Comparison of ENCODE assay signal across 24 cellular contexts in the genomic region with DNA sequence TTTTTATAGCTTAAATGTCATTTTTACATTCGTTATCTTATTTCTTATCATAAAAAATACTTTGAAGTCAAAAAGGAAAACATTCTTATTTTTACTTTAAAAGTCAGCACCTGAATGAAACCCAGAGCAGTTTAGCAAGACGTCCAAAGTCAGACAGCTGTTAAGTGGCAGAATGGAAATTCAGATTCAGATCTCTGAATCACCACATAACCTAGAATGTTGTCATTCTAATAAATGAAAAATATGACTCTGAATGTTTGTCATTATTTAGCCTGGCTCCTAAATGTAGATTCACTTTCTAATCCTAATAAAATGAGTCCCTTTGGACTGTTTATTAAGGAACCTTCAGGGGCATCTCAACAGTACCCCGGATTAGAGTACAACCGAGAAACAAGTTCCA.
"Had no signal": no experiment of that assay in that cellular context is flagged by ENCODE, and none has a peak within 500 bp of the region (broad histone marks: within the 10 kb centered on the region; RNA-seq: fewer than 3 reads in every experiment).

No MANE protein-coding gene starts in this region.

- DNase-seq: colonic mucosa; cortex of kidney; dermis blood vessel endothelial cell; dorsolateral prefrontal cortex; effector CD4-positive, alpha-beta T cell; effector CD8-positive, alpha-beta T cell; effector memory CD4-positive, alpha-beta T cell; effector memory CD8-positive, alpha-beta T cell; endodermal cell; erythroblast; esophagus squamous epithelium; foreskin keratinocyte; foreskin melanocyte; gastrocnemius medialis; glutamatergic neuron; head of caudate nucleus; heart left ventricle; heart right ventricle had no signal

- H3K4me3 Mint-ChIP-seq: dendritic cell treated with granulocyte-macrophage colony-stimulating factor and Interleukin-4, amounts not matched to agents 40 ng/mL and 50 ng/mL, for 4 days; effector memory CD8-positive, alpha-beta T cell; endodermal cell had no signal

- H3K4me1 Mint-ChIP-seq: endodermal cell had no signal

- H3K9me3 ChIP-seq: colonic mucosa, esophagus muscularis mucosa, esophagus squamous epithelium, gastrocnemius medialis, gastroesophageal sphincter, heart left ventricle, heart right ventricle had no signal

- H3K27ac Mint-ChIP-seq: dendritic cell treated with granulocyte-macrophage colony-stimulating factor and Interleukin-4, amounts not matched to agents 40 ng/mL and 50 ng/mL, for 4 days; effector memory CD8-positive, alpha-beta T cell; endodermal cell had no signal

- H3K27ac ChIP-seq: colonic mucosa, coronary artery, dorsolateral prefrontal cortex, epithelial cell of prostate, esophagus muscularis mucosa, esophagus squamous epithelium, foreskin keratinocyte, gastrocnemius medialis, gastroesophageal sphincter, heart left ventricle, heart right ventricle had no signal

- H3K27me3 ChIP-seq: colonic mucosa, dorsolateral prefrontal cortex, esophagus squamous epithelium, gastrocnemius medialis had no signal

- ATAC-seq: effector memory CD8-positive, alpha-beta T cell; esophagus mucosa; foreskin keratinocyte; gastrocnemius medialis; gastroesophageal sphincter; heart left ventricle; heart right ventricle had no signal

- H3K36me3 ChIP-seq: colonic mucosa, esophagus muscularis mucosa, esophagus squamous epithelium, gastrocnemius medialis, gastroesophageal sphincter, heart left ventricle, heart right ventricle had no signal

- H3K4me1 ChIP-seq: colonic mucosa, esophagus muscularis mucosa, esophagus squamous epithelium, foreskin keratinocyte, gastrocnemius medialis, gastroesophageal sphincter, heart left ventricle, heart right ventricle had no signal

- H3K4me3 ChIP-seq: colonic mucosa, coronary artery, dorsolateral prefrontal cortex, esophagus muscularis mucosa, esophagus squamous epithelium, gastrocnemius medialis, gastroesophageal sphincter, heart left ventricle, heart right ventricle had no signal
